Comparison of ENCODE assay signal across 8 cellular contexts in the genomic region with DNA sequence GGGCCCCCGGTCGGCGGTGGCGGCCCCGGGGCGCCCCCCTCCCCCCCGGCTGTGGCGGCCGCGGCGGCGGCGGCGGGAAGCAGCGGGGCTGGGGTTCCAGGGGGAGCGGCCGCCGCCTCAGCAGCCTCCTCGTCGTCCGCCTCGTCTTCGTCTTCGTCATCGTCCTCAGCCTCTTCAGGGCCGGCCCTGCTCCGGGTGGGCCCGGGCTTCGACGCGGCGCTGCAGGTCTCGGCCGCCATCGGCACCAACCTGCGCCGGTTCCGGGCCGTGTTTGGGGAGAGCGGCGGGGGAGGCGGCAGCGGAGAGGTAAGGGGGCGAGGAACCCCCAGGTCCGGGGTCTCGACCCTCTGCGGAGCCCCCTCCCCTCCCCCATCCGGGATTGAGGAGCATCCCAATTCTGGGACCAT. TPM values are rescaled to one million over a fixed set of nuclear protein-coding genes. Genes with fewer than 3 reads are reported as not detected.
A peak's percentile ranks its signal among the peaks of the same experiment; 100 is the strongest.
DNase-seq lines count a peak whose midpoint lies in the region; ATAC-seq and TF ChIP-seq lines count a peak whose summit lies in the region.

No MANE protein-coding gene starts in this region.

- H3K79me1 ChIP-seq in mesenchymal stem cell (replicated peaks; ENCODE audit: low read length, poor library complexity, severe bottlenecking) = no peaks in the 10 kb centered on the region

- H3K36me3 ChIP-seq in mesenchymal stem cell (ENCODE audit: control insufficient read depth in 1 of 2, insufficient read depth in 2 of 2, low read depth in 1 of 2, low read length in 2 of 2) = no peaks in the 10 kb centered on the region

- peaks cover 45% of the 10 kb centered on the region for H3K4me1 Mint-ChIP-seq in T-helper 1 cell treated with Interleukin-12 subunit alpha and Interleukin-12 subunit beta and Interleukin-4 antibody, amounts not matched to agents 30 μg/mL and 1 μg/mL, for 36 hours (ENCODE audit: low read depth)

- H2BK15ac ChIP-seq in mesenchymal stem cell (ENCODE audit: low read depth, poor library complexity, severe bottlenecking) = peak overlapping the region; percentile 67

- peak overlapping the region; percentile 96 to 97 for H3K18ac ChIP-seq in mesenchymal stem cell (ENCODE audit: low read depth in 1 of 2, low read length in 2 of 2)

- H3K4me1 ChIP-seq in mesenchymal stem cell (ENCODE audit: control insufficient read depth, insufficient read depth, low read depth, low read length) = peaks cover 6% of the 10 kb centered on the region

- H3K27me3 ChIP-seq in mesenchymal stem cell (ENCODE audit: control insufficient read depth in 1 of 2, insufficient read depth in 1 of 2, low read length in 2 of 2) = no peaks in the 10 kb centered on the region

- peak overlapping the region; percentile 67 to 98 for H3K14ac ChIP-seq in mesenchymal stem cell (ENCODE audit: low read length in 2 of 2)

- peak overlapping the region; percentile 93 for H3K4me3 Mint-ChIP-seq in T-helper 1 cell treated with Interleukin-12 subunit alpha and Interleukin-12 subunit beta and Interleukin-4 antibody, amounts not matched to agents 30 μg/mL and 1 μg/mL, for 36 hours

- peak; percentile 1 for ATAC-seq in GM18873 (IDR thresholded peaks at IDR 0.05; ENCODE audit: low FRiP score, unreplicated experiment)
- peak; percentile 8 for ATAC-seq in HG02885 (IDR thresholded peaks at IDR 0.05; ENCODE audit: poor library complexity, unreplicated experiment)
- ATAC-seq in left lobe of liver = no peak

- peak overlapping the region; percentile 88 for H3K9ac ChIP-seq in mesenchymal stem cell (ENCODE audit: low read length)

- H2BK120ac ChIP-seq in mesenchymal stem cell (ENCODE audit: low read depth, low read length) = peak overlapping the region; percentile 83

- no peak for TF ChIP-seq CTCF in coronary artery (IDR thresholded peaks at IDR 0.05)

- peak overlapping the region; percentile 84 for H3K4me2 ChIP-seq in mesenchymal stem cell (ENCODE audit: low read length, poor library complexity, severe bottlenecking)

- H3K9me3 ChIP-seq in mesenchymal stem cell (ENCODE audit: control insufficient read depth, low read length) = no peaks in the 10 kb centered on the region

- peaks cover 16% of the 10 kb centered on the region for H3K36me3 Mint-ChIP-seq in T-helper 1 cell treated with Interleukin-12 subunit alpha and Interleukin-12 subunit beta and Interleukin-4 antibody, amounts not matched to agents 30 μg/mL and 1 μg/mL, for 36 hours (ENCODE audit: low read depth)

- peak overlapping the region; percentile 90 to 94 for H3K27ac ChIP-seq in coronary artery
- peak overlapping the region; percentile 30 for H3K27ac ChIP-seq in mesenchymal stem cell (ENCODE audit: low read length, poor library complexity, severe bottlenecking)
- peak overlapping the region; percentile 79 for H3K27ac ChIP-seq in substantia nigra (ENCODE audit: low read depth, low read length, poor library complexity, severe bottlenecking)

- H3K9me3 Mint-ChIP-seq in T-helper 1 cell treated with Interleukin-12 subunit alpha and Interleukin-12 subunit beta and Interleukin-4 antibody, amounts not matched to agents 30 μg/mL and 1 μg/mL, for 36 hours = no peaks in the 10 kb centered on the region

- no peak overlapping the region for H3K27ac Mint-ChIP-seq in T-helper 1 cell treated with Interleukin-12 subunit alpha and Interleukin-12 subunit beta and Interleukin-4 antibody, amounts not matched to agents 30 μg/mL and 1 μg/mL, for 36 hours

- H3K23ac ChIP-seq in mesenchymal stem cell (ENCODE audit: low read length in 2 of 2) = peak overlapping the region; percentile 84 to 92

- peak overlapping the region; percentile 87 for H2BK5ac ChIP-seq in mesenchymal stem cell (ENCODE audit: low read depth, low read length, poor library complexity, severe bottlenecking)

- H3K4ac ChIP-seq in mesenchymal stem cell (ENCODE audit: low read depth in 1 of 2, low read length in 2 of 2) = peak overlapping the region in 1 of 2 experiments; percentile 92

- H4K8ac ChIP-seq in mesenchymal stem cell (ENCODE audit: low read length) = peak overlapping the region; percentile 80

- WGBS in mesenchymal stem cell = under 1% methylated on average over 25 of the region's 48 CpGs

- peak overlapping the region; percentile 85 for H4K91ac ChIP-seq in mesenchymal stem cell (ENCODE audit: low read length)

- no peak overlapping the region for H2AK5ac ChIP-seq in mesenchymal stem cell (ENCODE audit: low read length, severe bottlenecking)

- H2AFZ ChIP-seq in mesenchymal stem cell (ENCODE audit: low read depth, low read length) = peak overlapping the region; percentile 72

- H3K27me3 Mint-ChIP-seq in T-helper 1 cell treated with Interleukin-12 subunit alpha and Interleukin-12 subunit beta and Interleukin-4 antibody, amounts not matched to agents 30 μg/mL and 1 μg/mL, for 36 hours (ENCODE audit: low read depth) = peaks cover 8% of the 10 kb centered on the region

- DNase-seq in coronary artery (ENCODE audit: low spot score) = no peak
- DNase-seq in mesenchymal stem cell = peak; percentile 48
- peak in 2 of 49 donors; percentile 27 to 50 for DNase-seq in substantia nigra (lab: John Stamatoyannopoulos, UW)
- DNase-seq in NCI-H510A treated with DMSO at 0.1 percent for 48 hours (lab: John Stamatoyannopoulos, UW) = no peak
- DNase-seq in left lobe of liver (ENCODE audit: low spot score) = no peak

- peak overlapping the region in 1 of 2 experiments; percentile 45 for H2BK12ac ChIP-seq in mesenchymal stem cell (ENCODE audit: low read length in 2 of 2)

- H3K4me3 ChIP-seq in coronary artery = peak overlapping the region; percentile 92
- peak overlapping the region; percentile 81 to 97 for H3K4me3 ChIP-seq in mesenchymal stem cell (ENCODE audit: insufficient read depth in 1 of 2, low read depth in 1 of 2, low read length in 2 of 2)

RNA-seq across cellular contexts. Expression of gene KMT2A, which starts 0.3 kb away (rescaled TPM):
- 10.2 TPM for polyA plus RNA-seq in mesenchymal stem cell (2013, experiment 1 of 2)
- 9.5 TPM for polyA plus RNA-seq in mesenchymal stem cell (2013, experiment 2 of 2)
- 20.4 TPM for total RNA-seq in left lobe of liver

RNA-seq across cellular contexts. Expression of gene ATP5MG, which starts 35.2 kb away (rescaled TPM):
- 757 TPM for polyA plus RNA-seq in mesenchymal stem cell (2013, experiment 1 of 2)
- 746 TPM for polyA plus RNA-seq in mesenchymal stem cell (2013, experiment 2 of 2)
- 94.9 TPM for total RNA-seq in left lobe of liver

Comparison
In these comparisons a context has a peak if more than half of its experiments do, and no peak if none do; other contexts are left out.
1. H3K27ac ChIP-seq: peak in every context shown above with its lines; median percentile 92 in coronary artery; 79 in substantia nigra; 30 in mesenchymal stem cell.